Comparison of ENCODE assay signal across 8 cellular contexts in genomic region chr18:9913526-9914333, GRCh38. TPM values are rescaled to one million over a fixed set of nuclear protein-coding genes. Genes with fewer than 3 reads are reported as not detected.
DNase-seq lines count a peak whose midpoint lies in the region; ATAC-seq, FAIRE-seq and TF ChIP-seq lines count a peak whose summit lies in the region.

VAPA (plus strand) TSS chr18:9914016; CDS start chr18:9914257, 241 bp downstream.

- H3K27me3 ChIP-seq in IMR-90 (ENCODE audit: control insufficient read depth, insufficient read depth, low read length) = no peaks in the 10 kb centered on the region
- peaks cover 0 to 1% of the 10 kb centered on the region in 2 experiments for H3K27me3 ChIP-seq in endothelial cell of umbilical vein (ENCODE audit: control insufficient read depth in 2 of 2, insufficient read depth in 2 of 2, low read length in 2 of 2)

- peak; percentile 92 for TF ChIP-seq POLR2A in IMR-90 (IDR thresholded peaks at IDR 0.05; ENCODE audit: low read depth, low read length)
- TF ChIP-seq POLR2A in endothelial cell of umbilical vein (IDR thresholded peaks at IDR 0.05; ENCODE audit: low read depth, low read length) = peak; percentile 77

- no peaks in the 10 kb centered on the region for H3K9me2 ChIP-seq in OCI-LY7 (ENCODE audit: insufficient read depth, low read length)

- H3K79me1 ChIP-seq in IMR-90 (ENCODE audit: low read depth in 1 of 2, low read length in 2 of 2) = peaks cover 0 to 14% of the 10 kb centered on the region in 2 experiments; a peak in 2 of 4 replicates

- H3K27ac ChIP-seq in IMR-90 (ENCODE audit: insufficient read depth, low read length) (peak within 1 kb of the TSS; percentile 96), OCI-LY7 (ENCODE audit: low read depth, low read length, poor library complexity, severe bottlenecking) (peak within 1 kb of the TSS; percentile 81), endothelial cell of umbilical vein (ENCODE audit: insufficient read depth, low read depth, low read length) (peak within 1 kb of the TSS; percentile 94)

- H3K23ac ChIP-seq in IMR-90 (ENCODE audit: low read depth, low read length) = peak within 1 kb of the TSS; percentile 99

- POLR2A ChIA-PET in IMR-90 (lab: Charles Lee; ENCODE audit: unreplicated experiment) = interaction anchor here (0.5 to 1.1 kb wide), 3 partner anchors 11 to 43 kb away, joined by 3 to 5 read pairs (median 4); no protein-coding TSS in a partner anchor
- POLR2A ChIA-PET in OCI-LY7 (lab: Charles Lee) = interaction anchor here (0.6 to 1.6 kb wide), 10 partner anchors 10 to 614 kb away, joined by 3 to 11 read pairs (median 3); no protein-coding TSS in a partner anchor
- POLR2A ChIA-PET in endothelial cell of umbilical vein (lab: Charles Lee) = interaction anchor here (0.6 kb wide), 1 partner anchor 287 kb away, joined by 4 read pairs; no protein-coding TSS in a partner anchor

- BruUV-seq in IMR-90 (replicated peaks; lab: Mats Ljungman, UMichigan) (no TSS peak), OCI-LY7 (replicated peaks; lab: Mats Ljungman, UMichigan) (no TSS peak), endothelial cell of umbilical vein (replicated peaks; lab: Mats Ljungman, UMichigan) (no TSS peak)

- CTCF ChIA-PET in IMR-90 (lab: Yijun Ruan, JAX) (interaction anchor here (0.7 kb wide), 1 partner anchor 32 kb away, joined by 3 read pairs; no protein-coding TSS in a partner anchor), OCI-LY7 (lab: Charles Lee; ENCODE audit: unreplicated experiment) (interaction anchor here (0.5 to 1.2 kb wide), 4 partner anchors 14 to 1456 kb away, joined by 3 to 5 read pairs (median 3); no protein-coding TSS in a partner anchor), endothelial cell of umbilical vein (lab: Charles Lee) (interaction anchor here (0.8 to 1.4 kb wide), 8 partner anchors 13 to 338 kb away, joined by 3 to 7 read pairs (median 4); no protein-coding TSS in a partner anchor)

- H2AK9ac ChIP-seq in IMR-90 (replicated peaks; ENCODE audit: low read depth, low read length, poor library complexity) = peak within 1 kb of the TSS; percentile 94

- H2AK5ac ChIP-seq in IMR-90 (ENCODE audit: low read depth, low read length) = peak within 1 kb of the TSS; percentile 89

- peak; percentile 84 for FAIRE-seq in endothelial cell of umbilical vein (lab: Jason Lieb, UNC)

- H3K4me2 ChIP-seq in IMR-90 (ENCODE audit: low read depth, low read length) = peak within 1 kb of the TSS; percentile 90
- H3K4me2 ChIP-seq in OCI-LY7 (ENCODE audit: low read length) = peak within 1 kb of the TSS; percentile 92
- peak within 1 kb of the TSS; percentile 99 for H3K4me2 ChIP-seq in endothelial cell of umbilical vein (ENCODE audit: insufficient read depth, low read length)

- peak within 1 kb of the TSS; percentile 98 for H2BK5ac ChIP-seq in IMR-90 (ENCODE audit: low read depth, low read length, poor library complexity, severe bottlenecking)

- H2AFZ ChIP-seq in IMR-90 (replicated peaks; ENCODE audit: low read length, poor library complexity) = peak within 1 kb of the TSS; percentile 99
- peak within 1 kb of the TSS; percentile 97 for H2AFZ ChIP-seq in OCI-LY7 (ENCODE audit: low read length)
- H2AFZ ChIP-seq in endothelial cell of umbilical vein (ENCODE audit: low read depth, low read length) = peak within 1 kb of the TSS; percentile 97

- H4K20me1 ChIP-seq in IMR-90 (ENCODE audit: insufficient read depth, low read length) = peaks cover 42% of the 10 kb centered on the region
- peaks cover 37% of the 10 kb centered on the region for H4K20me1 ChIP-seq in OCI-LY7 (ENCODE audit: insufficient read depth, low read length)
- peaks cover 8% of the 10 kb centered on the region for H4K20me1 ChIP-seq in endothelial cell of umbilical vein (replicated peaks; ENCODE audit: control insufficient read depth, extremely low read depth, insufficient read depth, low read length)

- no peaks in the 10 kb centered on the region for H3K36me3 ChIP-seq in IMR-90 (ENCODE audit: control insufficient read depth, insufficient read depth, low read length)
- H3K36me3 ChIP-seq in OCI-LY7 (ENCODE audit: insufficient read depth, low read length) = no peaks in the 10 kb centered on the region; the same call in 1 of the 2 replicates
- no peaks in the 10 kb centered on the region for H3K36me3 ChIP-seq in endothelial cell of umbilical vein (ENCODE audit: control insufficient read depth in 2 of 2, extremely low read depth in 1 of 2, insufficient read depth in 2 of 2, low read length in 2 of 2)

- H3K79me2 ChIP-seq in OCI-LY7 (ENCODE audit: insufficient read depth, low read depth, low read length) (peaks cover 45% of the 10 kb centered on the region), endothelial cell of umbilical vein (ENCODE audit: control insufficient read depth, insufficient read depth, low read length) (peaks cover 46% of the 10 kb centered on the region)

- peak within 1 kb of the TSS; percentile 78 to 98 for H4K8ac ChIP-seq in IMR-90 (ENCODE audit: low read depth in 2 of 2, low read length in 2 of 2)

- H2BK20ac ChIP-seq in IMR-90 (ENCODE audit: low read depth, low read length) = peak within 1 kb of the TSS; percentile 97

- no peak for TF ChIP-seq CTCF in IMR-90 (conservative IDR thresholded peaks at IDR 0.05; ENCODE audit: low read depth, low read length)
- no peak for TF ChIP-seq CTCF in OCI-LY7 (conservative IDR thresholded peaks at IDR 0.05; ENCODE audit: low read length)
- TF ChIP-seq CTCF in endothelial cell of umbilical vein (IDR thresholded peaks at IDR 0.05; ENCODE audit: extremely low read depth in 1 of 2, insufficient read depth in 1 of 2, low read depth in 1 of 2, low read length in 2 of 2) = no peak

- H3K9ac ChIP-seq in IMR-90 (ENCODE audit: low read depth, low read length) (peak within 1 kb of the TSS; percentile 97), endothelial cell of umbilical vein (replicated peaks; ENCODE audit: extremely low read depth, insufficient read depth, low read length) (peak within 1 kb of the TSS; percentile 88)

- H2BK120ac ChIP-seq in IMR-90 (ENCODE audit: low read depth, low read length) = peak within 1 kb of the TSS; percentile 99

- H3K9me1 ChIP-seq in IMR-90 (ENCODE audit: insufficient read depth, low read length) = peaks cover 6% of the 10 kb centered on the region
- no peaks in the 10 kb centered on the region for H3K9me1 ChIP-seq in endothelial cell of umbilical vein (replicated peaks; ENCODE audit: control insufficient read depth, extremely low read depth, insufficient read depth, low read length)

- whole genome bisulfite sequencing in IMR-90 (ENCODE audit: extremely low coverage in 2 of 2, insufficient read length in 1 of 2), 2 experiments = 0% methylated on average over 47 of the region's 87 CpGs; no CpG with 5 or more reads in 1 of the 2 experiments

- H4K91ac ChIP-seq in IMR-90 (ENCODE audit: insufficient read depth, low read depth, low read length) = peak within 1 kb of the TSS; percentile 99

- ATAC-seq in GM21529 (IDR thresholded peaks at IDR 0.05; ENCODE audit: unreplicated experiment) = peak; percentile 80
- peak; percentile 92 for ATAC-seq in IMR-90 (ENCODE audit: low read depth)

- H3K56ac ChIP-seq in IMR-90 (ENCODE audit: extremely low read depth, insufficient read depth, low read length) = peak within 1 kb of the TSS; percentile 97

- peaks cover under 1% of the 10 kb centered on the region; the same call in 1 of the 2 replicates for H3K4me1 ChIP-seq in IMR-90 (ENCODE audit: control insufficient read depth, insufficient read depth, low read length)
- peaks cover 33% of the 10 kb centered on the region for H3K4me1 ChIP-seq in OCI-LY7 (ENCODE audit: insufficient read depth, low read length, poor library complexity, severe bottlenecking)
- H3K4me1 ChIP-seq in endothelial cell of umbilical vein (ENCODE audit: control insufficient read depth, extremely low read depth, insufficient read depth, low read length) = peaks cover 38% of the 10 kb centered on the region

- dilution Hi-C loops in IMR-90 (cut with HindIII; ENCODE audit: low sequenced_read_pairs, unreplicated experiment) = no loop called here
- dilution Hi-C loops in endothelial cell of umbilical vein (cut with MboI; ENCODE audit: extremely low pct_ligation_motif_present, low sequenced_read_pairs) = no loop called here

- H3K4me3 ChIP-seq in IMR-90 (ENCODE audit: insufficient read depth, low read depth, low read length) (peak within 1 kb of the TSS; percentile 87), OCI-LY7 (ENCODE audit: low read depth, low read length, poor library complexity, severe bottlenecking) (peak within 1 kb of the TSS; percentile 99), endothelial cell of umbilical vein (replicated peaks in 1 of 3; ENCODE audit: insufficient read depth in 1 of 3, low read depth in 1 of 3, low read length in 3 of 3) (peak within 1 kb of the TSS; percentile 78 to 99 (median 89))

- H3K4ac ChIP-seq in IMR-90 (ENCODE audit: low read depth, low read length) = peak within 1 kb of the TSS; percentile 100

- H3K18ac ChIP-seq in IMR-90 (ENCODE audit: low read depth, low read length) = peak within 1 kb of the TSS; percentile 98

- H3K9me3 ChIP-seq in IMR-90 (ENCODE audit: control insufficient read depth, insufficient read depth, low read length) = no peaks in the 10 kb centered on the region
- peaks cover 5% of the 10 kb centered on the region for H3K9me3 ChIP-seq in OCI-LY7 (ENCODE audit: low read length)
- no peaks in the 10 kb centered on the region for H3K9me3 ChIP-seq in endothelial cell of umbilical vein (replicated peaks; ENCODE audit: control insufficient read depth, insufficient read depth, low read length)

- peak within 1 kb of the TSS; percentile 100 for H3K14ac ChIP-seq in IMR-90 (replicated peaks; ENCODE audit: low read depth, low read length)

- in situ Hi-C loops in IMR-90 (cut with MboI; ENCODE audit: low sequenced_read_pairs) = no loop called here

- peak within 1 kb of the TSS; percentile 100 for H2BK15ac ChIP-seq in IMR-90 (ENCODE audit: low read depth, low read length)

- intact Hi-C loops in IMR-90 (cut with micrococcal nuclease) (loop anchor here (10.0 kb wide), 1 partner anchor 339 kb away; no protein-coding TSS in a partner anchor), OCI-LY7 (cut with micrococcal nuclease; ENCODE audit: unreplicated experiment) (loop anchor here (2.0 to 5.0 kb wide), 4 partner anchors 299 to 613 kb away; partner anchors contain the start of genes NAPG, PPP4R1 and RALBP1), endothelial cell of umbilical vein (cut with micrococcal nuclease) (loop anchor here (1.0 to 2.0 kb wide), 8 partner anchors 36 to 339 kb away; partner anchors contain the start of gene RAB31)

- peak; percentile 93 for DNase-seq in DMS114 treated with DMSO at 0.1 percent for 48 hours (lab: John Stamatoyannopoulos, UW; ENCODE audit: unreplicated experiment)
- DNase-seq in IMR-90 = peak; percentile 96
- DNase-seq in OCI-LY7 (ENCODE audit: low spot score) = peak; percentile 97
- DNase-seq in activated T-cell treated with anti-CD3 and anti-CD28 coated beads for 1 hour (ENCODE audit: low read depth) = peak; percentile 90
- peak; percentile 99 for DNase-seq in endothelial cell of umbilical vein (ENCODE audit: low read depth, low spot score)
- DNase-seq in midbrain (lab: John Stamatoyannopoulos, UW) = peak; percentile 96
- DNase-seq in stimulated activated CD8-positive, alpha-beta memory T cell treated with anti-CD3 and anti-CD28 coated beads, Interleukin-15, amount 100 ng/mL, for 48 hours (ENCODE audit: low read depth in 2 of 2) = peak; percentile 93

- H4K5ac ChIP-seq in IMR-90 (ENCODE audit: low read depth, low read length) = peak within 1 kb of the TSS; percentile 85

- TF ChIP-seq RAD21 in IMR-90 (IDR thresholded peaks at IDR 0.05; ENCODE audit: low read length) = no peak

RNA-seq across cellular contexts. Expression of gene VAPA, which starts in this region (rescaled TPM):
- 206 and 273 TPM in 2 replicates for total RNA-seq in IMR-90 (2012; rRNA removed)
- polyA plus RNA-seq in IMR-90 (2012; rRNA removed) = 164 and 199 TPM in 2 replicates
- 55.4 and 67.0 TPM in 2 replicates for polyA plus RNA-seq in IMR-90 (2012; cell fraction: cytosol; rRNA removed)
- 23.9 and 81.0 TPM in 2 replicates for polyA plus RNA-seq in IMR-90 (2012; cell fraction: nucleus; rRNA removed; ENCODE audit: low replicate concordance)
- total RNA-seq in OCI-LY7 (2014; rRNA removed; shearing (Covaris generic)) = 176 and 184 TPM in 2 replicates
- total RNA-seq in OCI-LY7 (2022) = 139 and 151 TPM in 2 replicates
- total RNA-seq in endothelial cell of umbilical vein = 163 TPM in 2 replicates
- polyA plus RNA-seq in endothelial cell of umbilical vein = 83.4 and 105 TPM in 2 replicates
- polyA plus RNA-seq in endothelial cell of umbilical vein (2011; cell fraction: cytosol; rRNA removed) = 210 and 227 TPM in 2 replicates
- 108 and 160 TPM in 2 replicates for polyA plus RNA-seq in endothelial cell of umbilical vein (2011; cell fraction: nucleus; rRNA removed)
- polyA plus RNA-seq in endothelial cell of umbilical vein (2012) = 114 and 176 TPM in 2 replicates
- 99.5 and 102 TPM in 2 replicates for polyA minus RNA-seq in endothelial cell of umbilical vein
- polyA minus RNA-seq in endothelial cell of umbilical vein (2011; cell fraction: cytosol; rRNA and poly(A)+ RNA removed) = 183 TPM
- polyA minus RNA-seq in endothelial cell of umbilical vein (2011; cell fraction: nucleus; rRNA and poly(A)+ RNA removed) = 105 and 121 TPM in 2 replicates

Comparison
In these comparisons a context has a peak if more than half of its experiments do, and no peak if none do; other contexts are left out.
1. Peak in every context shown above with its lines: DNase-seq, ATAC-seq, H3K4me3 ChIP-seq and H3K27ac ChIP-seq.